ENCODE assay signal across 1 cellular context in genomic region chrX:15601932-15602331, GRCh38.
TF ChIP-seq lines count a peak whose summit lies in the region.

No MANE protein-coding gene starts in this region.

TF ChIP-seq in HepG2, 621 proteins besides CTCF, POLR2A, EP300 and RAD21 (continued from another document and continues in another):
- TF ChIP-seq, protein P1, sequence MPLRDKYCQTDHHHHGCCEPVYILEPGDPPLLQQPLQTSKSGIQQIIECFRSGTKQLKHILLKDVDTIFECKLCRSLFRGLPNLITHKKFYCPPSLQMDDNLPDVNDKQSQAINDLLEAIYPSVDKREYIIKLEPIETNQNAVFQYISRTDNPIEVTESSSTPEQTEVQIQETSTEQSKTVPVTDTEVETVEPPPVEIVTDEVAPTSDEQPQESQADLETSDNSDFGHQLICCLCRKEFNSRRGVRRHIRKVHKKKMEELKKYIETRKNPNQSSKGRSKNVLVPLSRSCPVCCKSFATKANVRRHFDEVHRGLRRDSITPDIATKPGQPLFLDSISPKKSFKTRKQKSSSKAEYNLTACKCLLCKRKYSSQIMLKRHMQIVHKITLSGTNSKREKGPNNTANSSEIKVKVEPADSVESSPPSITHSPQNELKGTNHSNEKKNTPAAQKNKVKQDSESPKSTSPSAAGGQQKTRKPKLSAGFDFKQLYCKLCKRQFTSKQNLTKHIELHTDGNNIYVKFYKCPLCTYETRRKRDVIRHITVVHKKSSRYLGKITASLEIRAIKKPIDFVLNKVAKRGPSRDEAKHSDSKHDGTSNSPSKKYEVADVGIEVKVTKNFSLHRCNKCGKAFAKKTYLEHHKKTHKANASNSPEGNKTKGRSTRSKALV (CRISPR knock-in tag; IDR thresholded peaks at IDR 0.05), result no peak
- TF ChIP-seq FOXP1 (IDR thresholded peaks at IDR 0.05), result no peak
- peak; percentile 42; the same call in 1 of the 2 replicates for TF ChIP-seq FOXP1 (CRISPR knock-in tag; IDR thresholded peaks at IDR 0.05)
- no peak for TF ChIP-seq TBL1XR1 (IDR thresholded peaks at IDR 0.05; ENCODE audit: borderline replicate concordance, low read length, partially characterized antibody)
- no peak for TF ChIP-seq ELF1 (CRISPR knock-in tag; IDR thresholded peaks at IDR 0.05)
- no peak for TF ChIP-seq PTBP1 (IDR thresholded peaks at IDR 0.05; ENCODE audit: low read depth, low read length, poor library complexity, severe bottlenecking)
- TF ChIP-seq, protein P2, sequence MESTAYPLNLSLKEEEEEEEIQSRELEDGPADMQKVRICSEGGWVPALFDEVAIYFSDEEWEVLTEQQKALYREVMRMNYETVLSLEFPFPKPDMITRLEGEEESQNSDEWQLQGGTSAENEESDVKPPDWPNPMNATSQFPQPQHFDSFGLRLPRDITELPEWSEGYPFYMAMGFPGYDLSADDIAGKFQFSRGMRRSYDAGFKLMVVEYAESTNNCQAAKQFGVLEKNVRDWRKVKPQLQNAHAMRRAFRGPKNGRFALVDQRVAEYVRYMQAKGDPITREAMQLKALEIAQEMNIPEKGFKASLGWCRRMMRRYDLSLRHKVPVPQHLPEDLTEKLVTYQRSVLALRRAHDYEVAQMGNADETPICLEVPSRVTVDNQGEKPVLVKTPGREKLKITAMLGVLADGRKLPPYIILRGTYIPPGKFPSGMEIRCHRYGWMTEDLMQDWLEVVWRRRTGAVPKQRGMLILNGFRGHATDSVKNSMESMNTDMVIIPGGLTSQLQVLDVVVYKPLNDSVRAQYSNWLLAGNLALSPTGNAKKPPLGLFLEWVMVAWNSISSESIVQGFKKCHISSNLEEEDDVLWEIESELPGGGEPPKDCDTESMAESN (CRISPR knock-in tag; conservative IDR thresholded peaks at IDR 0.05), result no peak
- TF ChIP-seq KDM5B (CRISPR knock-in tag; IDR thresholded peaks at IDR 0.05; ENCODE audit: borderline replicate concordance), result no peak
- TF ChIP-seq RFXAP (CRISPR knock-in tag; IDR thresholded peaks at IDR 0.05; ENCODE audit: borderline replicate concordance), result no peak
- no peak for TF ChIP-seq MBNL3 (CRISPR knock-in tag; conservative IDR thresholded peaks at IDR 0.05)
- TF ChIP-seq KLF13 (CRISPR knock-in tag; IDR thresholded peaks at IDR 0.05), result no peak
- TF ChIP-seq KLF16 (CRISPR knock-in tag; IDR thresholded peaks at IDR 0.05), result no peak
- TF ChIP-seq ZNF747 (CRISPR knock-in tag; IDR thresholded peaks at IDR 0.05; ENCODE audit: borderline replicate concordance), result no peak
- no peak for TF ChIP-seq ZNF615 (CRISPR knock-in tag; IDR thresholded peaks at IDR 0.05; ENCODE audit: borderline replicate concordance)
- TF ChIP-seq, protein P3, sequence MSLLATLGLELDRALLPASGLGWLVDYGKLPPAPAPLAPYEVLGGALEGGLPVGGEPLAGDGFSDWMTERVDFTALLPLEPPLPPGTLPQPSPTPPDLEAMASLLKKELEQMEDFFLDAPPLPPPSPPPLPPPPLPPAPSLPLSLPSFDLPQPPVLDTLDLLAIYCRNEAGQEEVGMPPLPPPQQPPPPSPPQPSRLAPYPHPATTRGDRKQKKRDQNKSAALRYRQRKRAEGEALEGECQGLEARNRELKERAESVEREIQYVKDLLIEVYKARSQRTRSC (CRISPR knock-in tag; IDR thresholded peaks at IDR 0.05; ENCODE audit: low read depth), result no peak
- TF ChIP-seq HNRNPLL (IDR thresholded peaks at IDR 0.05; ENCODE audit: low read depth, low read length, poor library complexity, severe bottlenecking), result no peak
- TF ChIP-seq, protein P4, sequence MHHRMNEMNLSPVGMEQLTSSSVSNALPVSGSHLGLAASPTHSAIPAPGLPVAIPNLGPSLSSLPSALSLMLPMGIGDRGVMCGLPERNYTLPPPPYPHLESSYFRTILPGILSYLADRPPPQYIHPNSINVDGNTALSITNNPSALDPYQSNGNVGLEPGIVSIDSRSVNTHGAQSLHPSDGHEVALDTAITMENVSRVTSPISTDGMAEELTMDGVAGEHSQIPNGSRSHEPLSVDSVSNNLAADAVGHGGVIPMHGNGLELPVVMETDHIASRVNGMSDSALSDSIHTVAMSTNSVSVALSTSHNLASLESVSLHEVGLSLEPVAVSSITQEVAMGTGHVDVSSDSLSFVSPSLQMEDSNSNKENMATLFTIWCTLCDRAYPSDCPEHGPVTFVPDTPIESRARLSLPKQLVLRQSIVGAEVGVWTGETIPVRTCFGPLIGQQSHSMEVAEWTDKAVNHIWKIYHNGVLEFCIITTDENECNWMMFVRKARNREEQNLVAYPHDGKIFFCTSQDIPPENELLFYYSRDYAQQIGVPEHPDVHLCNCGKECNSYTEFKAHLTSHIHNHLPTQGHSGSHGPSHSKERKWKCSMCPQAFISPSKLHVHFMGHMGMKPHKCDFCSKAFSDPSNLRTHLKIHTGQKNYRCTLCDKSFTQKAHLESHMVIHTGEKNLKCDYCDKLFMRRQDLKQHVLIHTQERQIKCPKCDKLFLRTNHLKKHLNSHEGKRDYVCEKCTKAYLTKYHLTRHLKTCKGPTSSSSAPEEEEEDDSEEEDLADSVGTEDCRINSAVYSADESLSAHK (CRISPR knock-in tag; IDR thresholded peaks at IDR 0.05; ENCODE audit: borderline replicate concordance), result no peak
- TF ChIP-seq PBX3 (CRISPR knock-in tag; IDR thresholded peaks at IDR 0.05; ENCODE audit: borderline replicate concordance), result no peak
- TF ChIP-seq ATF7 (IDR thresholded peaks at IDR 0.05), result no peak
- no peak for TF ChIP-seq ATF7 (CRISPR knock-in tag; IDR thresholded peaks at IDR 0.05)
- no peak for TF ChIP-seq REPIN1 (CRISPR knock-in tag; IDR thresholded peaks at IDR 0.05; ENCODE audit: borderline replicate concordance, low read depth)
- TF ChIP-seq ZNF275 (CRISPR knock-in tag; IDR thresholded peaks at IDR 0.05; ENCODE audit: borderline replicate concordance), result no peak
- TF ChIP-seq, protein P5, sequence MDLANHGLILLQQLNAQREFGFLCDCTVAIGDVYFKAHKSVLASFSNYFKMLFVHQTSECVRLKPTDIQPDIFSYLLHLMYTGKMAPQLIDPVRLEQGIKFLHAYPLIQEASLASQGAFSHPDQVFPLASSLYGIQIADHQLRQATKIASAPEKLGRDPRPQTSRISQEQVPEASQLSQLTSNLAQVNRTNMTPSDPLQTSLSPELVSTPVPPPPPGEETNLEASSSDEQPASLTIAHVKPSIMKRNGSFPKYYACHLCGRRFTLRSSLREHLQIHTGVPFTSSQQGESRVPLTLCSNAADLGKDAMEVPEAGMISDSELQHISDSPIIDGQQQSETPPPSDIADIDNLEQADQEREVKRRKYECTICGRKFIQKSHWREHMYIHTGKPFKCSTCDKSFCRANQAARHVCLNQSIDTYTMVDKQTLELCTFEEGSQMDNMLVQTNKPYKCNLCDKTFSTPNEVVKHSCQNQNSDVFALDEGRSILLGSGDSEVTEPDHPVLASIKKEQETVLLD (CRISPR knock-in tag; IDR thresholded peaks at IDR 0.05; ENCODE audit: low read depth), result no peak
- no peak for TF ChIP-seq RFX3 (CRISPR knock-in tag; IDR thresholded peaks at IDR 0.05)
- TF ChIP-seq ZBED4 (CRISPR knock-in tag; IDR thresholded peaks at IDR 0.05; ENCODE audit: borderline replicate concordance), result no peak
- no peak for TF ChIP-seq HIVEP1 (CRISPR knock-in tag; IDR thresholded peaks at IDR 0.05)
- no peak for TF ChIP-seq PHF8 (CRISPR knock-in tag; IDR thresholded peaks at IDR 0.05)
- peak; percentile 54; the same call in 1 of the 2 replicates for TF ChIP-seq GATAD2A (CRISPR knock-in tag; IDR thresholded peaks at IDR 0.05)
- no peak for TF ChIP-seq HDAC1 (CRISPR knock-in tag; IDR thresholded peaks at IDR 0.05)
- TF ChIP-seq NFIB (CRISPR knock-in tag; IDR thresholded peaks at IDR 0.05; ENCODE audit: borderline replicate concordance), result no peak
- no peak for TF ChIP-seq SMAD3 (CRISPR knock-in tag; IDR thresholded peaks at IDR 0.05)
- TF ChIP-seq HDAC6 (IDR thresholded peaks at IDR 0.05; ENCODE audit: low read depth, low read length), result no peak
- no peak for TF ChIP-seq IRX3 (CRISPR knock-in tag; IDR thresholded peaks at IDR 0.05; ENCODE audit: borderline replicate concordance, low read depth)
- TF ChIP-seq ZBTB7A (CRISPR knock-in tag; IDR thresholded peaks at IDR 0.05), result no peak
- TF ChIP-seq YEATS2 (CRISPR knock-in tag; IDR thresholded peaks at IDR 0.05; ENCODE audit: borderline replicate concordance), result no peak
- TF ChIP-seq JUN (CRISPR knock-in tag; IDR thresholded peaks at IDR 0.05), result no peak
- peak; percentile 30; the same call in 1 of the 2 replicates for TF ChIP-seq TBX2 (CRISPR knock-in tag; IDR thresholded peaks at IDR 0.05; ENCODE audit: borderline replicate concordance)
- TF ChIP-seq CBFB (CRISPR knock-in tag; IDR thresholded peaks at IDR 0.05), result no peak
- no peak for TF ChIP-seq NKX3-1 (CRISPR knock-in tag; IDR thresholded peaks at IDR 0.05)
- no peak for TF ChIP-seq ZNF34 (CRISPR knock-in tag; IDR thresholded peaks at IDR 0.05; ENCODE audit: borderline replicate concordance)
- no peak for TF ChIP-seq TSC22D2 (CRISPR knock-in tag; IDR thresholded peaks at IDR 0.05; ENCODE audit: borderline replicate concordance)
- no peak for TF ChIP-seq ZNF121 (CRISPR knock-in tag; IDR thresholded peaks at IDR 0.05)
- no peak for TF ChIP-seq ZNF724P (CRISPR knock-in tag; IDR thresholded peaks at IDR 0.05; ENCODE audit: borderline replicate concordance)
- TF ChIP-seq, protein P6, sequence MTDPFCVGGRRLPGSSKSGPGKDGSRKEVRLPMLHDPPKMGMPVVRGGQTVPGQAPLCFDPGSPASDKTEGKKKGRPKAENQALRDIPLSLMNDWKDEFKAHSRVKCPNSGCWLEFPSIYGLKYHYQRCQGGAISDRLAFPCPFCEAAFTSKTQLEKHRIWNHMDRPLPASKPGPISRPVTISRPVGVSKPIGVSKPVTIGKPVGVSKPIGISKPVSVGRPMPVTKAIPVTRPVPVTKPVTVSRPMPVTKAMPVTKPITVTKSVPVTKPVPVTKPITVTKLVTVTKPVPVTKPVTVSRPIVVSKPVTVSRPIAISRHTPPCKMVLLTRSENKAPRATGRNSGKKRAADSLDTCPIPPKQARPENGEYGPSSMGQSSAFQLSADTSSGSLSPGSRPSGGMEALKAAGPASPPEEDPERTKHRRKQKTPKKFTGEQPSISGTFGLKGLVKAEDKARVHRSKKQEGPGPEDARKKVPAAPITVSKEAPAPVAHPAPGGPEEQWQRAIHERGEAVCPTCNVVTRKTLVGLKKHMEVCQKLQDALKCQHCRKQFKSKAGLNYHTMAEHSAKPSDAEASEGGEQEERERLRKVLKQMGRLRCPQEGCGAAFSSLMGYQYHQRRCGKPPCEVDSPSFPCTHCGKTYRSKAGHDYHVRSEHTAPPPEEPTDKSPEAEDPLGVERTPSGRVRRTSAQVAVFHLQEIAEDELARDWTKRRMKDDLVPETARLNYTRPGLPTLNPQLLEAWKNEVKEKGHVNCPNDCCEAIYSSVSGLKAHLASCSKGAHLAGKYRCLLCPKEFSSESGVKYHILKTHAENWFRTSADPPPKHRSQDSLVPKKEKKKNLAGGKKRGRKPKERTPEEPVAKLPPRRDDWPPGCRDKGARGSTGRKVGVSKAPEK (CRISPR knock-in tag; IDR thresholded peaks at IDR 0.05; ENCODE audit: borderline replicate concordance), result no peak
- no peak for TF ChIP-seq REXO4 (CRISPR knock-in tag; IDR thresholded peaks at IDR 0.05; ENCODE audit: borderline replicate concordance)
- no peak for TF ChIP-seq ZFP36 (IDR thresholded peaks at IDR 0.05; ENCODE audit: borderline replicate concordance, low read depth, low read length, partially characterized antibody)
- TF ChIP-seq KDM2A (CRISPR knock-in tag; IDR thresholded peaks at IDR 0.05; ENCODE audit: borderline replicate concordance, low read depth), result no peak
- TF ChIP-seq ZNF251 (CRISPR knock-in tag; IDR thresholded peaks at IDR 0.05), result no peak
- no peak for TF ChIP-seq SRSF9 (IDR thresholded peaks at IDR 0.05; ENCODE audit: borderline replicate concordance, insufficient read depth, low read depth, low read length, poor library complexity, severe bottlenecking)
